8 cellular contexts compared by ENCODE assay signal in genomic region chr4:6782846-6783110, GRCh38. TPM values are rescaled to one million over a fixed set of nuclear protein-coding genes. Genes with fewer than 3 reads are reported as not detected.
DNase-seq lines count a peak whose midpoint lies in the region; ATAC-seq, FAIRE-seq and TF ChIP-seq lines count a peak whose summit lies in the region.

No MANE protein-coding gene starts in this region.

- DNase-seq in CD4-positive, alpha-beta T cell, result no peak
- DNase-seq in endothelial cell of umbilical vein (ENCODE audit: low read depth, low spot score), result no peak
- no peak for DNase-seq in NCI-H82 (lab: John Stamatoyannopoulos, UW)
- no peak for DNase-seq in NCI-H2196 (lab: John Stamatoyannopoulos, UW; ENCODE audit: unreplicated experiment)
- no peak for DNase-seq in MV-4-11 (lab: John Stamatoyannopoulos, UW)
- no peak for DNase-seq in DMS153 (lab: John Stamatoyannopoulos, UW)

- ATAC-seq in CD4-positive, alpha-beta T cell (ENCODE audit: poor library complexity), result no peak

- no TSS peak for BruUV-seq in endothelial cell of umbilical vein (replicated peaks; lab: Mats Ljungman, UMichigan)

- peak overlapping the region; percentile 96 for H3K9ac ChIP-seq in endothelial cell of umbilical vein (replicated peaks; ENCODE audit: extremely low read depth, insufficient read depth, low read length)

- dilution Hi-C loops in endothelial cell of umbilical vein (cut with MboI; ENCODE audit: extremely low pct_ligation_motif_present, low sequenced_read_pairs), result no loop called here

- H3K27ac Mint-ChIP-seq in CD4-positive, alpha-beta T cell, result peak overlapping the region; percentile 86

- H3K9me1 ChIP-seq in endothelial cell of umbilical vein (replicated peaks; ENCODE audit: control insufficient read depth, extremely low read depth, insufficient read depth, low read length), result no peaks in the 10 kb centered on the region

- POLR2A ChIA-PET in CD4-positive, alpha-beta T cell (lab: Charles Lee), result interaction anchor here (1.3 to 2.8 kb wide), 6 partner anchors 14 to 286 kb away, joined by 4 to 22 read pairs (median 8); partner anchors contain the start of genes BLOC1S4, GRPEL1 and MRFAP1
- POLR2A ChIA-PET in endothelial cell of umbilical vein (lab: Charles Lee), result interaction anchor here (0.6 kb wide), 1 partner anchor 56 kb away, joined by 3 read pairs; no protein-coding TSS in a partner anchor

- TF ChIP-seq CTCF in CD4-positive, alpha-beta T cell (IDR thresholded peaks at IDR 0.05), result no peak
- no peak for TF ChIP-seq CTCF in endothelial cell of umbilical vein (IDR thresholded peaks at IDR 0.05; ENCODE audit: extremely low read depth in 1 of 2, insufficient read depth in 1 of 2, low read depth in 1 of 2, low read length in 2 of 2)

- peak overlapping the region; percentile 27 for H2AFZ ChIP-seq in endothelial cell of umbilical vein (ENCODE audit: low read depth, low read length)
- peak overlapping the region; percentile 49 for H2AFZ ChIP-seq in neuron (ENCODE audit: low read depth, low read length)

- H3K27me3 ChIP-seq in CD4-positive, alpha-beta T cell (ENCODE audit: control insufficient read depth, insufficient read depth, low read length), result no peaks in the 10 kb centered on the region
- H3K27me3 ChIP-seq in endothelial cell of umbilical vein (ENCODE audit: control insufficient read depth in 2 of 2, insufficient read depth in 2 of 2, low read length in 2 of 2) (no peaks in the 10 kb centered on the region), neuron (ENCODE audit: insufficient read depth, low read length) (peaks cover 8% of the 10 kb centered on the region)

- no peaks in the 10 kb centered on the region for H3K27me3 Mint-ChIP-seq in CD4-positive, alpha-beta T cell

- no peaks in the 10 kb centered on the region for H3K9me3 ChIP-seq in CD4-positive, alpha-beta T cell (ENCODE audit: control insufficient read depth, low read length)
- H3K9me3 ChIP-seq in KOPT-K1 (ENCODE audit: insufficient read depth, low read length, poor library complexity, severe bottlenecking), result no peaks in the 10 kb centered on the region
- H3K9me3 ChIP-seq in endothelial cell of umbilical vein (replicated peaks; ENCODE audit: control insufficient read depth, insufficient read depth, low read length), result no peaks in the 10 kb centered on the region
- no peaks in the 10 kb centered on the region for H3K9me3 ChIP-seq in neuron (ENCODE audit: low read length)

- no peaks in the 10 kb centered on the region for H3K9me3 Mint-ChIP-seq in CD4-positive, alpha-beta T cell

- H3K4me1 ChIP-seq in endothelial cell of umbilical vein (ENCODE audit: control insufficient read depth, extremely low read depth, insufficient read depth, low read length) (peaks cover 10% of the 10 kb centered on the region), neuron (ENCODE audit: insufficient read depth, low read length) (peaks cover 43% of the 10 kb centered on the region)

- CTCF ChIA-PET in CD4-positive, alpha-beta T cell (lab: Charles Lee), result interaction anchor here (1.1 to 3.8 kb wide), 2 partner anchors 91 to 108 kb away, joined by 3 to 10 read pairs; a partner anchor contains a TSS
- CTCF ChIA-PET in endothelial cell of umbilical vein (lab: Charles Lee), result interaction anchor here (0.9 to 2.4 kb wide), 4 partner anchors 33 to 285 kb away, joined by 3 to 17 read pairs (median 6); partner anchors contain the start of gene GRPEL1

- H3K27ac ChIP-seq in CD4-positive, alpha-beta T cell (ENCODE audit: low read depth, low read length), result peak overlapping the region; percentile 96
- peak overlapping the region; percentile 94 for H3K27ac ChIP-seq in KOPT-K1 (ENCODE audit: low read depth, low read length, poor library complexity, severe bottlenecking)
- peak overlapping the region; percentile 89 for H3K27ac ChIP-seq in endothelial cell of umbilical vein (ENCODE audit: insufficient read depth, low read depth, low read length)

- no peaks in the 10 kb centered on the region for H4K20me1 ChIP-seq in endothelial cell of umbilical vein (replicated peaks; ENCODE audit: control insufficient read depth, extremely low read depth, insufficient read depth, low read length)

- peak overlapping the region; percentile 72 to 99 (median 75) for H3K4me3 ChIP-seq in endothelial cell of umbilical vein (replicated peaks in 1 of 3; ENCODE audit: insufficient read depth in 1 of 3, low read depth in 1 of 3, low read length in 3 of 3)
- H3K4me3 ChIP-seq in neuron (ENCODE audit: low read length), result peak overlapping the region; percentile 97

- intact Hi-C loops in CD4-positive, alpha-beta T cell (cut with DNase I, micrococcal nuclease), result loop anchor here (1.0 to 10.0 kb wide), 14 partner anchors 66 to 1155 kb away; partner anchors contain the start of genes MRFAP1 (in 2 of the 2), AFAP1 (in 1 of the 2), BLOC1S4 (in 1 of the 2) and GRPEL1 (in 1 of the 2)
- intact Hi-C loops in endothelial cell of umbilical vein (cut with micrococcal nuclease), result loop anchor here (1.0 to 10.0 kb wide), 5 partner anchors 25 to 262 kb away; partner anchors contain the start of gene TADA2B

- no peak for FAIRE-seq in endothelial cell of umbilical vein (lab: Jason Lieb, UNC)

- H3K4me1 Mint-ChIP-seq in CD4-positive, alpha-beta T cell (ENCODE audit: low read depth), result peaks cover 58% of the 10 kb centered on the region

- no peak for TF ChIP-seq POLR2A in endothelial cell of umbilical vein (IDR thresholded peaks at IDR 0.05; ENCODE audit: low read depth, low read length)

- peak overlapping the region; percentile 5 for H3K4me2 ChIP-seq in endothelial cell of umbilical vein (ENCODE audit: insufficient read depth, low read length)

- peaks cover 41% of the 10 kb centered on the region for H3K79me2 ChIP-seq in endothelial cell of umbilical vein (ENCODE audit: control insufficient read depth, insufficient read depth, low read length)

- H3K36me3 ChIP-seq in KOPT-K1 (ENCODE audit: insufficient read depth, low read length) (peaks cover 27% of the 10 kb centered on the region), endothelial cell of umbilical vein (ENCODE audit: control insufficient read depth in 2 of 2, extremely low read depth in 1 of 2, insufficient read depth in 2 of 2, low read length in 2 of 2) (peaks cover 0 to 2% of the 10 kb centered on the region in 2 experiments), neuron (ENCODE audit: insufficient read depth, low read length) (peaks cover 9% of the 10 kb centered on the region)

- peaks cover 20% of the 10 kb centered on the region for H3K36me3 Mint-ChIP-seq in CD4-positive, alpha-beta T cell (ENCODE audit: low read depth)

- H3K4me3 Mint-ChIP-seq in CD4-positive, alpha-beta T cell, result no peak overlapping the region

TF ChIP-seq in endothelial cell of umbilical vein, 7 proteins besides CTCF, POLR2A, EP300 and RAD21:
- TF ChIP-seq FOS (IDR thresholded peaks at IDR 0.05; ENCODE audit: borderline replicate concordance, insufficient read depth, low read length) (no peak), MYC (IDR thresholded peaks at IDR 0.05; ENCODE audit: low read depth, low read length) (no peak), EZH2 (IDR thresholded peaks at IDR 0.05; ENCODE audit: borderline replicate concordance, low read depth, low read length, severe bottlenecking) (no peak), MAX (IDR thresholded peaks at IDR 0.05; ENCODE audit: insufficient read depth, insufficient read length) (no peak), POLR2AphosphoS5 (IDR thresholded peaks at IDR 0.05; ENCODE audit: insufficient read depth, low read depth, low read length) (no peak), JUN (IDR thresholded peaks at IDR 0.05; ENCODE audit: borderline replicate concordance, insufficient read depth, insufficient read length, low read depth) (no peak), GATA2 (IDR thresholded peaks at IDR 0.05; ENCODE audit: insufficient read depth, insufficient read length, low read depth, low read length) (no peak)

RNA-seq across cellular contexts. Expression of gene KIAA0232, which starts 0.3 kb away (rescaled TPM):
- 10 to 100 TPM; 15.3 to 17.8 TPM for total RNA-seq in CD4-positive, alpha-beta T cell
- 14.6 and 18.4 TPM in 2 replicates for total RNA-seq in endothelial cell of umbilical vein
- 3.9 and 5.3 TPM in 2 replicates for polyA plus RNA-seq in endothelial cell of umbilical vein
- 4.5 and 5.1 TPM in 2 replicates for polyA plus RNA-seq in endothelial cell of umbilical vein (2011; cell fraction: cytosol; rRNA removed)
- 13.1 and 14.6 TPM in 2 replicates for polyA plus RNA-seq in endothelial cell of umbilical vein (2011; cell fraction: nucleus; rRNA removed)
- 8.8 and 9.2 TPM in 2 replicates for polyA plus RNA-seq in endothelial cell of umbilical vein (2012)
- 20.6 and 22.6 TPM in 2 replicates for polyA minus RNA-seq in endothelial cell of umbilical vein
- 7.2 TPM for polyA minus RNA-seq in endothelial cell of umbilical vein (2011; cell fraction: cytosol; rRNA and poly(A)+ RNA removed)
- 17.3 and 25.5 TPM in 2 replicates for polyA minus RNA-seq in endothelial cell of umbilical vein (2011; cell fraction: nucleus; rRNA and poly(A)+ RNA removed)
